ENCODE assay signal across 12 cellular contexts in genomic region chr6:154738561-154738961, GRCh38. TPM values are rescaled to one million over a fixed set of nuclear protein-coding genes. Genes with fewer than 3 reads are reported as not detected.
DNase-seq lines count a peak whose midpoint lies in the region; ATAC-seq and TF ChIP-seq lines count a peak whose summit lies in the region.
"Had no signal": no experiment of that assay in that cellular context is flagged by ENCODE, and none has a peak within 500 bp of the region (broad histone marks: within the 10 kb centered on the region; RNA-seq: fewer than 3 reads in every experiment).

No MANE protein-coding gene starts in this region.

- WGBS in HUES64, result 43% methylated on average over 3 of the region's 3 CpGs

- POLR2A ChIA-PET in CD8-positive, alpha-beta memory T cell (lab: Charles Lee), result interaction anchor here (0.7 kb wide), 1 partner anchor 1794 kb away, joined by 7 read pairs; no protein-coding TSS in a partner anchor
- POLR2A ChIA-PET in naive thymus-derived CD8-positive, alpha-beta T cell (lab: Charles Lee), result no interaction called here

- peak overlapping the region in 5 of 8 donors; percentile 1 to 71 (median 3) for H3K27ac Mint-ChIP-seq in CD8-positive, alpha-beta memory T cell
- H3K27ac Mint-ChIP-seq in naive thymus-derived CD8-positive, alpha-beta T cell, result peak overlapping the region in 3 of 10 donors; percentile 0 to 29 (median 3)

- H3K9ac ChIP-seq in HUES64 (ENCODE audit: low read depth, low read length), result peak overlapping the region; percentile 11

- H3K4me3 ChIP-seq in CD8-positive, alpha-beta memory T cell (ENCODE audit: low read length), result no peak overlapping the region
- H3K4me3 ChIP-seq in HUES64 (ENCODE audit: low read length) (peak overlapping the region; percentile 2; the same call in 1 of the 2 replicates), choroid plexus epithelial cell (ENCODE audit: low read depth, low read length) (no peak overlapping the region)
- H3K4me3 ChIP-seq: lung, vagina had no signal

- CTCF ChIA-PET in CD8-positive, alpha-beta memory T cell (lab: Charles Lee), result no interaction called here

- peak overlapping the region; percentile 5 to 64 (median 29) for H3K4me3 Mint-ChIP-seq in CD8-positive, alpha-beta memory T cell
- peak overlapping the region in 9 of 10 donors; percentile 6 to 65 (median 47) for H3K4me3 Mint-ChIP-seq in naive thymus-derived CD8-positive, alpha-beta T cell

- peaks cover 64% of the 10 kb centered on the region for H3K4me1 ChIP-seq in CD8-positive, alpha-beta memory T cell (ENCODE audit: insufficient read depth, low read length)
- H3K4me1 ChIP-seq in HUES64 (ENCODE audit: insufficient read depth, low read length), result peaks cover 43% of the 10 kb centered on the region

- TF ChIP-seq CTCF in choroid plexus epithelial cell (conservative IDR thresholded peaks at IDR 0.05; ENCODE audit: low read depth, low read length), result no peak

- peaks cover 0 to 39% (median 6%) of the 10 kb centered on the region in 3 donors for H3K36me3 Mint-ChIP-seq in CD8-positive, alpha-beta memory T cell
- H3K36me3 Mint-ChIP-seq in naive thymus-derived CD8-positive, alpha-beta T cell, result peaks cover 0 to 53% (median 11%) of the 10 kb centered on the region in 3 donors

- no peak for DNase-seq in CD8-positive, alpha-beta memory T cell
- DNase-seq in choroid plexus epithelial cell (ENCODE audit: low read depth) (peak; percentile 49), iPS-NIHi7 (ENCODE audit: extremely low spot score) (no peak), SKM-1 (lab: John Stamatoyannopoulos, UW; ENCODE audit: unreplicated experiment) (no peak)
- no peak for DNase-seq in naive thymus-derived CD8-positive, alpha-beta T cell
- DNase-seq: PC-3, T1000 had no signal

- no peak for ATAC-seq in naive thymus-derived CD8-positive, alpha-beta T cell
- no peak for ATAC-seq in GM19467 (IDR thresholded peaks at IDR 0.05; ENCODE audit: unreplicated experiment)
- no peak for ATAC-seq in GM19324 (IDR thresholded peaks at IDR 0.05; ENCODE audit: low FRiP score, unreplicated experiment)
- ATAC-seq: PC-3 had no signal

- H3K4me1 Mint-ChIP-seq in CD8-positive, alpha-beta memory T cell, result peaks cover 67 to 85% (median 83%) of the 10 kb centered on the region in 3 donors
- H3K4me1 Mint-ChIP-seq in naive thymus-derived CD8-positive, alpha-beta T cell, result peaks cover 22 to 91% (median 75%) of the 10 kb centered on the region in 4 donors

- H3K27me3 Mint-ChIP-seq in CD8-positive, alpha-beta memory T cell, result no peaks in the 10 kb centered on the region
- no peaks in the 10 kb centered on the region for H3K27me3 Mint-ChIP-seq in naive thymus-derived CD8-positive, alpha-beta T cell

- no peak overlapping the region for H3K27ac ChIP-seq in CD8-positive, alpha-beta memory T cell (ENCODE audit: low read depth, low read length)
- H3K27ac ChIP-seq in HUES64 (ENCODE audit: low read depth, low read length), result peak overlapping the region; percentile 65
- H3K27ac ChIP-seq: vagina had no signal

- no peaks in the 10 kb centered on the region for H3K9me3 ChIP-seq in CD8-positive, alpha-beta memory T cell (ENCODE audit: low read length)
- H3K9me3 ChIP-seq in HUES64 (ENCODE audit: insufficient read depth, low read depth, low read length), result no peaks in the 10 kb centered on the region
- H3K9me3 ChIP-seq: vagina had no signal

- no peaks in the 10 kb centered on the region for H3K27me3 ChIP-seq in CD8-positive, alpha-beta memory T cell (ENCODE audit: insufficient read depth, low read length, poor library complexity, severe bottlenecking)
- H3K27me3 ChIP-seq in HUES64 (ENCODE audit: insufficient read depth, low read length), result no peaks in the 10 kb centered on the region
- H3K27me3 ChIP-seq: vagina had no signal

- no peaks in the 10 kb centered on the region for H3K36me3 ChIP-seq in CD8-positive, alpha-beta memory T cell (ENCODE audit: insufficient read depth, low read length)
- peaks cover 18% of the 10 kb centered on the region for H3K36me3 ChIP-seq in HUES64 (ENCODE audit: insufficient read depth, low read length)
- H3K36me3 ChIP-seq: vagina had no signal

- H3K9me3 Mint-ChIP-seq in CD8-positive, alpha-beta memory T cell, result no peaks in the 10 kb centered on the region
- H3K9me3 Mint-ChIP-seq in naive thymus-derived CD8-positive, alpha-beta T cell, result no peaks in the 10 kb centered on the region

RNA-seq across cellular contexts. Expression of gene SCAF8, which starts 5.3 kb away (rescaled TPM):
- total RNA-seq in CD8-positive, alpha-beta memory T cell, result 10 to 100 TPM; 37.1 to 39.8 TPM
- 16.2 TPM for polyA plus RNA-seq in CD8-positive, alpha-beta memory T cell
- 30.6 TPM for polyA plus RNA-seq in HUES64 (2013, experiment 1 of 2)
- polyA plus RNA-seq in HUES64 (2013, experiment 2 of 2), result 34.7 TPM
- total RNA-seq in naive thymus-derived CD8-positive, alpha-beta T cell, result 10 to 100 TPM; 65.2 to 67.1 TPM
- polyA plus RNA-seq in naive thymus-derived CD8-positive, alpha-beta T cell, result 10 to 100 TPM; 11.0 to 17.4 (median 13.4) TPM
